Comparison of ENCODE assay signal across 8 cellular contexts in the genomic region with DNA sequence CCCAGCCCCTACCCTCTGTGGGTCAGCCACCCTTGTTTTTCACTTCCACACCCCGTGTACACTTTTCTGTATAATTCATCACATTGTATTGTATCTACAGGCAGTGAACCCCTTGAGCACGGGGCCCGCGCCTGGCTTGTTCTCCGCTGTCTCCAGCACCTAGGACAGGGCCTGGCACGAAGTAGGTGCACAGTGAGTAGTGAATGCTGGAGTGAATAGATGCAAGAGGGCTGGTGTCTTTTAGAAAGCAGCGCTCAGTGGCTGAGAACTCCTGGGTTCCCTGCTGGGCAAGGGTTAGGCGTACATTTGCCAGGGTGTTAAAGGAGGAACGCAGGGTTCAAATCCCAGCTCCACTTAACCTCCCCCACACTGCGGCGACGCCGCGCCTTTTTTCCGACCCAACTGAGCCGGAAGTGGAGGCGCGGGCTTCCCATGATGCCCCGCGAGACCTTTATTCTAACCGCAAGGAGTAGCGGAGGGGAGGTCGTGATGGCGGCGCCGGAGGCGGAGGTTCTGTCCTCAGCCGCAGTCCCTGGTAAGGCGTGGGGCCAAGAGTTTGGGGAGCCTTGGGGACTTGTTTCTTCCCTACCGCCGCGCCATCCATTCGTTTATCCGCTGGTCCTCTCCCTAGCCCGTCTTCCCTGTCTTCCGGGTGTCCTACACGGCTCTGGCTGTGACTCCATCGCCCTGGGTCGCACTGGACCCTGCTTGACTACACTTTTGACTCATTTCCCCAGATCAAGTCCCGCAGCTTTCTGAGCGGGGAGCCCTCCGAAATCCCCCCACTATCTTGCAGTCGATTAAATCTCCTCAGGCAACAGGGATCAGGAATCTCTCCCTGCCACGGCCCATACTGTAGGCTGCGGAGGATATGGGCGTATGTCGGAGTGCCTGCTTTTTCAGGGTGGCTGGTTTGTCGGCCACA. TPM values are rescaled to one million over a fixed set of nuclear protein-coding genes. Genes with fewer than 3 reads are reported as not detected.
DNase-seq lines count a peak whose midpoint lies in the region; ATAC-seq, FAIRE-seq and TF ChIP-seq lines count a peak whose summit lies in the region.

A gene with protein sequence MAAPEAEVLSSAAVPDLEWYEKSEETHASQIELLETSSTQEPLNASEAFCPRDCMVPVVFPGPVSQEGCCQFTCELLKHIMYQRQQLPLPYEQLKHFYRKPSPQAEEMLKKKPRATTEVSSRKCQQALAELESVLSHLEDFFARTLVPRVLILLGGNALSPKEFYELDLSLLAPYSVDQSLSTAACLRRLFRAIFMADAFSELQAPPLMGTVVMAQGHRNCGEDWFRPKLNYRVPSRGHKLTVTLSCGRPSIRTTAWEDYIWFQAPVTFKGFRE (plus strand): TSS at position 454 of the 925 bp plus-strand sequence. CDS start 36 bp downstream, at position 490.

- DNase-seq in A549 (ENCODE audit: low read depth in 1 of 2, low spot score in 1 of 2) (peak; percentile 73 to 74), NCI-H2196 treated with DMSO at 0.1 percent for 48 hours (lab: John Stamatoyannopoulos, UW; ENCODE audit: unreplicated experiment) (peak; percentile 70), MCF 10A (ENCODE audit: unreplicated experiment) (peak; percentile 77)

- H3K4me3 ChIP-seq in A549 = peak within 1 kb of the TSS; percentile 94
- peak within 1 kb of the TSS; percentile 96 for H3K4me3 ChIP-seq in iPS-20b (ENCODE audit: low read length)
- peak within 1 kb of the TSS; percentile 95 to 97 (median 97) for H3K4me3 ChIP-seq in skeletal muscle tissue (ENCODE audit: low read length in 3 of 3)

- TF ChIP-seq RAD21 in A549 (conservative IDR thresholded peaks at IDR 0.05 in 1 of 2, IDR thresholded peaks at IDR 0.05 in 1 of 2) = no peak

- no peaks in the 10 kb centered on the region for H3K9me3 Mint-ChIP-seq in MCF 10A (ENCODE audit: unreplicated experiment)

- H3K9me3 ChIP-seq in A549 (no peaks in the 10 kb centered on the region), iPS-20b (ENCODE audit: insufficient read depth, low read depth, low read length) (no peaks in the 10 kb centered on the region), skeletal muscle tissue (ENCODE audit: control insufficient read depth in 3 of 3, low read length in 3 of 3) (no peaks in the 10 kb centered on the region)

- 14% methylated on average over 37 of the region's 48 CpGs for WGBS in A549 (ENCODE audit: missing lambda C conversion rate)

- POLR2A ChIA-PET in A549 (lab: Yijun Ruan, JAX) = interaction anchor here (2.1 kb wide), 1 partner anchor 9 kb away, joined by 13 read pairs; the partner anchor contains the start of gene RSPH9
- POLR2A ChIA-PET in MCF 10A (lab: Yijun Ruan, JAX) = interaction anchor here (0.6 to 2.3 kb wide), 22 partner anchors 8 to 1066 kb away, joined by 3 to 9 read pairs (median 4); partner anchors contain the start of genes POLH and XPO5

- peaks cover 33% of the 10 kb centered on the region for H3K36me3 ChIP-seq in iPS-20b (ENCODE audit: insufficient read depth, low read depth, low read length)
- H3K36me3 ChIP-seq in skeletal muscle tissue (ENCODE audit: control insufficient read depth in 3 of 3, insufficient read depth in 3 of 3, low read length in 3 of 3) = peaks cover 11 to 22% (median 13%) of the 10 kb centered on the region in 3 donors

- no peak for FAIRE-seq in A549 (lab: Jason Lieb, UNC)

- ATAC-seq in A549 (peak; percentile 93 to 95), GM18868 (IDR thresholded peaks at IDR 0.05; ENCODE audit: unreplicated experiment) (peak; percentile 81), HG03135 (IDR thresholded peaks at IDR 0.05; ENCODE audit: unreplicated experiment) (peak; percentile 65)

- TF ChIP-seq CTCF in A549 (IDR thresholded peaks at IDR 0.05) (no peak), VCaP (conservative IDR thresholded peaks at IDR 0.05) (no peak), MCF 10A (IDR thresholded peaks at IDR 0.05; ENCODE audit: unreplicated experiment) (no peak)

- peaks cover 19% of the 10 kb centered on the region for H3K4me1 ChIP-seq in A549
- H3K4me1 ChIP-seq in iPS-20b (ENCODE audit: insufficient read depth, low read length) = peaks cover 2% of the 10 kb centered on the region; the same call in 1 of the 2 replicates
- H3K4me1 ChIP-seq in skeletal muscle tissue (ENCODE audit: control insufficient read depth in 3 of 3, insufficient read depth in 3 of 3, low read length in 3 of 3) = peaks cover 23 to 37% (median 30%) of the 10 kb centered on the region in 3 donors

- peaks cover 14% of the 10 kb centered on the region for H3K4me1 Mint-ChIP-seq in MCF 10A (ENCODE audit: insufficient read depth, unreplicated experiment)

- CTCF ChIA-PET in A549 (lab: Yijun Ruan, JAX) (no interaction called here), MCF 10A (lab: Yijun Ruan, JAX) (interaction anchor here (0.7 to 1.7 kb wide), 3 partner anchors 14 to 51 kb away, joined by 3 to 6 read pairs (median 4); no protein-coding TSS in a partner anchor)

- no TSS peak for BruUV-seq in MCF 10A (replicated peaks; lab: Mats Ljungman, UMichigan)

- peak within 1 kb of the TSS; percentile 96 for H3K4me2 ChIP-seq in A549

- no peaks in the 10 kb centered on the region for H3K27me3 Mint-ChIP-seq in MCF 10A (ENCODE audit: insufficient read depth, unreplicated experiment)

- peak; percentile 84 for TF ChIP-seq POLR2A in A549 (IDR thresholded peaks at IDR 0.05; ENCODE audit: low read length)

- peak within 1 kb of the TSS; percentile 93 for H3K4me3 Mint-ChIP-seq in MCF 10A (ENCODE audit: unreplicated experiment)

- H3K27me3 ChIP-seq in iPS-20b (ENCODE audit: insufficient read depth, low read length) (no peaks in the 10 kb centered on the region), skeletal muscle tissue (ENCODE audit: control insufficient read depth in 3 of 3, insufficient read depth in 3 of 3, low read length in 3 of 3) (no peaks in the 10 kb centered on the region)

- H3K36me3 Mint-ChIP-seq in MCF 10A (ENCODE audit: insufficient read depth, unreplicated experiment) = peaks cover 44% of the 10 kb centered on the region

- H3K27ac ChIP-seq in A549 = peak within 1 kb of the TSS; percentile 91
- H3K27ac ChIP-seq in VCaP = peak within 1 kb of the TSS; percentile 93
- peak within 1 kb of the TSS; percentile 22 for H3K27ac ChIP-seq in iPS-20b (ENCODE audit: low read length)
- H3K27ac ChIP-seq in skeletal muscle tissue (ENCODE audit: low read depth, low read length) = peak within 1 kb of the TSS; percentile 85

- peak within 1 kb of the TSS; percentile 92 for H3K27ac Mint-ChIP-seq in MCF 10A (ENCODE audit: low read depth, unreplicated experiment)

- TF ChIP-seq EP300 in A549 (IDR thresholded peaks at IDR 0.05) = no peak

- H3K9ac ChIP-seq in iPS-20b (ENCODE audit: low read depth, low read length) (peak within 1 kb of the TSS; percentile 92), skeletal muscle tissue (ENCODE audit: low read depth in 1 of 3, low read length in 3 of 3) (peak within 1 kb of the TSS; percentile 92 to 97 (median 95))

- intact Hi-C loops in MCF 10A (cut with micrococcal nuclease) = no loop called here

TF ChIP-seq in A549, 52 proteins besides CTCF, POLR2A, EP300 and RAD21 (continues in another document):
- no peak for TF ChIP-seq EHF (CRISPR knock-in tag; IDR thresholded peaks at IDR 0.05)
- 0 out of 2 replicates have a peak, but pooled peaks have one; percentile 9 for TF ChIP-seq HOXB13 (CRISPR knock-in tag; IDR thresholded peaks at IDR 0.05; ENCODE audit: low read depth)
- TF ChIP-seq, protein P1, sequence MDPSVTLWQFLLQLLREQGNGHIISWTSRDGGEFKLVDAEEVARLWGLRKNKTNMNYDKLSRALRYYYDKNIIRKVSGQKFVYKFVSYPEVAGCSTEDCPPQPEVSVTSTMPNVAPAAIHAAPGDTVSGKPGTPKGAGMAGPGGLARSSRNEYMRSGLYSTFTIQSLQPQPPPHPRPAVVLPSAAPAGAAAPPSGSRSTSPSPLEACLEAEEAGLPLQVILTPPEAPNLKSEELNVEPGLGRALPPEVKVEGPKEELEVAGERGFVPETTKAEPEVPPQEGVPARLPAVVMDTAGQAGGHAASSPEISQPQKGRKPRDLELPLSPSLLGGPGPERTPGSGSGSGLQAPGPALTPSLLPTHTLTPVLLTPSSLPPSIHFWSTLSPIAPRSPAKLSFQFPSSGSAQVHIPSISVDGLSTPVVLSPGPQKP (IDR thresholded peaks at IDR 0.05; ENCODE audit: low read depth, low read length) = no peak
- TF ChIP-seq, protein P2, sequence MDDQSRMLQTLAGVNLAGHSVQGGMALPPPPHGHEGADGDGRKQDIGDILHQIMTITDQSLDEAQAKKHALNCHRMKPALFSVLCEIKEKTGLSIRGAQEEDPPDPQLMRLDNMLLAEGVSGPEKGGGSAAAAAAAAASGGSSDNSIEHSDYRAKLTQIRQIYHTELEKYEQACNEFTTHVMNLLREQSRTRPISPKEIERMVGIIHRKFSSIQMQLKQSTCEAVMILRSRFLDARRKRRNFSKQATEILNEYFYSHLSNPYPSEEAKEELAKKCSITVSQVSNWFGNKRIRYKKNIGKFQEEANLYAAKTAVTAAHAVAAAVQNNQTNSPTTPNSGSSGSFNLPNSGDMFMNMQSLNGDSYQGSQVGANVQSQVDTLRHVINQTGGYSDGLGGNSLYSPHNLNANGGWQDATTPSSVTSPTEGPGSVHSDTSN (IDR thresholded peaks at IDR 0.05) = no peak
- TF ChIP-seq, protein P3, sequence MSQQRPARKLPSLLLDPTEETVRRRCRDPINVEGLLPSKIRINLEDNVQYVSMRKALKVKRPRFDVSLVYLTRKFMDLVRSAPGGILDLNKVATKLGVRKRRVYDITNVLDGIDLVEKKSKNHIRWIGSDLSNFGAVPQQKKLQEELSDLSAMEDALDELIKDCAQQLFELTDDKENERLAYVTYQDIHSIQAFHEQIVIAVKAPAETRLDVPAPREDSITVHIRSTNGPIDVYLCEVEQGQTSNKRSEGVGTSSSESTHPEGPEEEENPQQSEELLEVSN (IDR thresholded peaks at IDR 0.05; ENCODE audit: borderline replicate concordance, low read depth) = peak; percentile 61; the same call in 1 of the 2 replicates
- TF ChIP-seq SREBF2 (IDR thresholded peaks at IDR 0.05) = no peak
- peak; percentile 82 for TF ChIP-seq PHF8 (IDR thresholded peaks at IDR 0.05; ENCODE audit: borderline replicate concordance, low read depth)
- no peak for TF ChIP-seq POLR2AphosphoS2 (conservative IDR thresholded peaks at IDR 0.05; ENCODE audit: low read length)
- no peak for TF ChIP-seq BHLHE40 (IDR thresholded peaks at IDR 0.05; ENCODE audit: low read depth, low read length)
- TF ChIP-seq ZFP36 (IDR thresholded peaks at IDR 0.05; ENCODE audit: borderline replicate concordance, partially characterized antibody) = no peak
- no peak for TF ChIP-seq ZSCAN20 (CRISPR knock-in tag; IDR thresholded peaks at IDR 0.05)
- no peak for TF ChIP-seq CBX2 (IDR thresholded peaks at IDR 0.05; ENCODE audit: borderline replicate concordance, low read depth)
- TF ChIP-seq HDAC2 (IDR thresholded peaks at IDR 0.05) = no peak
- no peak for TF ChIP-seq CEBPB (IDR thresholded peaks at IDR 0.05)

RNA-seq across cellular contexts. Expression of the gene that starts here (rescaled TPM):
- polyA plus RNA-seq in A549 (2011; rRNA removed) = 26.7 and 32.0 TPM in 2 replicates
- 28.9 and 33.6 TPM in 2 replicates for polyA plus RNA-seq in A549 (2012; cell fraction: cytosol; rRNA removed)
- 34.1 and 35.2 TPM in 2 replicates for polyA plus RNA-seq in A549 (2012; cell fraction: nucleus; rRNA removed)
- 22.0 to 22.6 TPM (median 22.4 TPM) in 3 replicates for polyA plus RNA-seq in A549 (2017; fragmentation: RNase III; extraction: RNeasy Plus Mini Kit Qiagen cat#74134 plus additional on column Dnase treatment)
- 29.4 and 37.1 TPM in 2 replicates for polyA minus RNA-seq in A549 (2011; rRNA and poly(A)+ RNA removed)
- total RNA-seq in MCF 10A (2022) = 21.2 and 21.6 TPM in 2 replicates
- total RNA-seq in skeletal muscle tissue = 25.1 TPM

Comparison
In these comparisons a context has a peak if more than half of its experiments do, and no peak if none do; other contexts are left out.
1. Peak in every context shown above with its lines: DNase-seq, ATAC-seq, H3K4me3 ChIP-seq and H3K27ac ChIP-seq.
2. H3K27ac ChIP-seq: peak in every context shown above with its lines; median percentile 93 in VCaP; 91 in A549; 85 in skeletal muscle tissue; 22 in iPS-20b.